In genomic region chr22:35299717-35300497, GRCh38 we compare ENCODE assay signal across 1 cellular context.
TF ChIP-seq lines count a peak whose summit lies in the region.

Gene TOM1 (plus strand): TSS chr22:35299894. CDS start chr22:35299929, 35 bp downstream.

TF ChIP-seq in HepG2, 621 proteins besides CTCF, POLR2A, EP300 and RAD21 (continued from another document and continues in another):
- TF ChIP-seq STAT6 (CRISPR knock-in tag; IDR thresholded peaks at IDR 0.05; ENCODE audit: borderline replicate concordance) (peak; percentile 31; the same call in 1 of the 2 replicates), FOXM1 (CRISPR knock-in tag; IDR thresholded peaks at IDR 0.05) (no peak), MAFK (conservative IDR thresholded peaks at IDR 0.05 in 1 of 2, IDR thresholded peaks at IDR 0.05 in 1 of 2; ENCODE audit: low read length in 2 of 2) (no peak), NCOA5 (CRISPR knock-in tag; IDR thresholded peaks at IDR 0.05) (no peak), NR1H2 (CRISPR knock-in tag; IDR thresholded peaks at IDR 0.05; ENCODE audit: borderline replicate concordance, low read depth) (no peak), ZNF660 (CRISPR knock-in tag; IDR thresholded peaks at IDR 0.05; ENCODE audit: borderline replicate concordance, low read depth) (no peak; the same call in 1 of the 2 replicates), PHF5A (CRISPR knock-in tag; IDR thresholded peaks at IDR 0.05; ENCODE audit: low read depth, unreplicated experiment) (no peak), ZBTB33 (CRISPR knock-in tag; IDR thresholded peaks at IDR 0.05) (no peak), ZNF430 (CRISPR knock-in tag; IDR thresholded peaks at IDR 0.05) (peak; percentile 94), JUN (CRISPR knock-in tag; IDR thresholded peaks at IDR 0.05) (peak; percentile 58), ARHGAP35 (CRISPR knock-in tag; IDR thresholded peaks at IDR 0.05; ENCODE audit: borderline replicate concordance) (peak; percentile 17; the same call in 1 of the 2 replicates), ZNF326 (CRISPR knock-in tag; IDR thresholded peaks at IDR 0.05; ENCODE audit: borderline replicate concordance) (no peak), XRCC5 (optimal IDR thresholded peaks at IDR 0.05; ENCODE audit: low read length) (peak; percentile 7), PAF1 (CRISPR knock-in tag; IDR thresholded peaks at IDR 0.05) (no peak), ZHX2 (IDR thresholded peaks at IDR 0.05; ENCODE audit: low read depth) (no peak; the same call in 1 of the 2 replicates), ZHX2 (CRISPR knock-in tag; IDR thresholded peaks at IDR 0.05; ENCODE audit: borderline replicate concordance) (no peak), HNRNPLL (IDR thresholded peaks at IDR 0.05; ENCODE audit: low read depth, low read length, poor library complexity, severe bottlenecking) (peak; percentile 2), ZSCAN30 (CRISPR knock-in tag; IDR thresholded peaks at IDR 0.05) (no peak), NFRKB (IDR thresholded peaks at IDR 0.05) (no peak), YY1 (IDR thresholded peaks at IDR 0.05; ENCODE audit: insufficient read depth, insufficient replicate concordance, low read depth, low read length) (no peak), RBM39 (IDR thresholded peaks at IDR 0.05; ENCODE audit: low read depth, low read length, poor library complexity, severe bottlenecking) (no peak), CCAR2 (optimal IDR thresholded peaks at IDR 0.05; ENCODE audit: low read depth, low read length) (no peak), ZNF740 (CRISPR knock-in tag; IDR thresholded peaks at IDR 0.05) (no peak), BCL6 (CRISPR knock-in tag; IDR thresholded peaks at IDR 0.05) (peak; percentile 8), ZNF678 (CRISPR knock-in tag; IDR thresholded peaks at IDR 0.05) (no peak; the same call in 1 of the 2 replicates), ZNF264 (CRISPR knock-in tag; IDR thresholded peaks at IDR 0.05) (peak; percentile 11; the same call in 1 of the 2 replicates), ZNF180 (CRISPR knock-in tag; IDR thresholded peaks at IDR 0.05; ENCODE audit: borderline replicate concordance, low read depth) (no peak), MIER3 (CRISPR knock-in tag; IDR thresholded peaks at IDR 0.05; ENCODE audit: borderline replicate concordance) (no peak), HNF1B (CRISPR knock-in tag; IDR thresholded peaks at IDR 0.05) (peak; percentile 64; the same call in 1 of the 2 replicates), ZNF775 (CRISPR knock-in tag; IDR thresholded peaks at IDR 0.05; ENCODE audit: borderline replicate concordance) (no peak; the same call in 1 of the 2 replicates), ZNF34 (CRISPR knock-in tag; IDR thresholded peaks at IDR 0.05; ENCODE audit: borderline replicate concordance) (peak; percentile 89; the same call in 1 of the 2 replicates), SMAD3 (CRISPR knock-in tag; IDR thresholded peaks at IDR 0.05) (peak; percentile 9), RXRA (CRISPR knock-in tag; IDR thresholded peaks at IDR 0.05) (peak; percentile 61), ZNF720 (CRISPR knock-in tag; IDR thresholded peaks at IDR 0.05) (no peak), GABPB1 (CRISPR knock-in tag; IDR thresholded peaks at IDR 0.05) (peak; percentile 86), ZNF12 (CRISPR knock-in tag; IDR thresholded peaks at IDR 0.05) (0 out of 2 replicates have a peak, but pooled peaks have one; percentile 7), ZBTB43 (CRISPR knock-in tag; conservative IDR thresholded peaks at IDR 0.05) (no peak), ZNF260 (CRISPR knock-in tag; IDR thresholded peaks at IDR 0.05; ENCODE audit: borderline replicate concordance, low read depth) (no peak), CHD4 (IDR thresholded peaks at IDR 0.05; ENCODE audit: borderline replicate concordance, low read length) (no peak), SMARCE1 (IDR thresholded peaks at IDR 0.05; ENCODE audit: borderline replicate concordance) (no peak), CBFB (CRISPR knock-in tag; IDR thresholded peaks at IDR 0.05) (peak; percentile 82; the same call in 1 of the 2 replicates), HMGA1 (CRISPR knock-in tag; conservative IDR thresholded peaks at IDR 0.05) (no peak), PCBP2 (optimal IDR thresholded peaks at IDR 0.05; ENCODE audit: low read depth, low read length, poor library complexity, severe bottlenecking) (no peak), ZNF615 (CRISPR knock-in tag; IDR thresholded peaks at IDR 0.05; ENCODE audit: borderline replicate concordance) (no peak), ZNF142 (CRISPR knock-in tag; IDR thresholded peaks at IDR 0.05) (0 out of 2 replicates have a peak, but pooled peaks have one; percentile 30), FOXO1 (CRISPR knock-in tag; IDR thresholded peaks at IDR 0.05) (peak; percentile 29; the same call in 1 of the 2 replicates)
